8 cellular contexts compared by ENCODE assay signal in the genomic region with DNA sequence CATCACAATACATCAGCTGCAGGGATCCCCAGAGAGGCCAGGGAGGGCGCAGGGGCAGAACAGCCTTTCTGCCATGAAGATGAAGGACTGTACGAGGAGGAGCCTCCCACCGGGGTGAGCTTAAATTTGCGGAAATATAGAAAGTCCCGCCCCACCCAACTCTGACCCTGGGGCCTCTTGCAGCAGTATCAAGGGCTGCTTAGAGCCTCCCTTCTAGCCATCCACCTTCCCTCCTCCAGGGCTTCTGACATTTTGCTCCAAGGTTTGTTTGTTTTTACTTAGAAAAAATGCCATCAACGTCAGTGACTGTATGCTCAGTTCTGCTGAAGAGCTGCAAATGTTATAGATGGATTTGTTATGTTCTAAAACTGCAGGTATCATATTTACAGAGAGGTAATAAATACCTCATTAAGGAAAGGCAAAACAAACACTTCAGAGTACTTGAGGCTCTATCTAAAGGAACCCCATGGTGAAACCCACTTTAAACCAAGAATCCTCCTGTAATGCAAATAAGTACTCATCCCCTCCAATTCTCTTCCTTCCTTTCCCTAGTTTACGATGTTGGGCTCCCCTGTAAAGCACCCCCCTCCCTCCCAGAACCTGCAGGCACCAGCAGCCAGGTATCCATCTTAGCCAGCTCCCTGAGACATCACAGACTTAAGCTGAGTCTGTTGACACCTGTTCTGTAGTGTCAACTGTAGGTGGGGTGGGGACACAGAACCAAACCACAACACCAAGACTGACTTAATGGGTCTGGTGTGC. TPM values are rescaled to one million over a fixed set of nuclear protein-coding genes. Genes with fewer than 3 reads are reported as not detected.
A peak's percentile ranks its signal among the peaks of the same experiment; 100 is the strongest.
DNase-seq lines count a peak whose midpoint lies in the region; ATAC-seq and TF ChIP-seq lines count a peak whose summit lies in the region.

No MANE protein-coding gene starts in this region.

- H3K4me1 ChIP-seq in DND-41 (ENCODE audit: insufficient read depth, low read length) (peaks cover 5% of the 10 kb centered on the region; the same call in 1 of the 2 replicates), OCI-LY1 (ENCODE audit: insufficient read depth, low read length, severe bottlenecking) (peaks cover 76% of the 10 kb centered on the region)

- ATAC-seq in DND-41 (ENCODE audit: insufficient read depth, low read depth), result peak; percentile 74
- peak; percentile 48 for ATAC-seq in GM19467 (IDR thresholded peaks at IDR 0.05; ENCODE audit: unreplicated experiment)
- peak; percentile 54 for ATAC-seq in HG03520 (IDR thresholded peaks at IDR 0.05; ENCODE audit: unreplicated experiment)

- H2AFZ ChIP-seq in DND-41 (ENCODE audit: low read depth, low read length), result no peak overlapping the region
- H2AFZ ChIP-seq in OCI-LY1 (ENCODE audit: low read length), result no peak overlapping the region

- no peak for DNase-seq in DND-41
- peak; percentile 71 for DNase-seq in germinal center (ENCODE audit: low spot score)
- DNase-seq in GF-D8 (lab: John Stamatoyannopoulos, UW), result no peak
- DNase-seq in NCI-H1930 (lab: John Stamatoyannopoulos, UW), result no peak
- DNase-seq in ureter (ENCODE audit: low spot score), result no peak

- H4K20me1 ChIP-seq in DND-41 (ENCODE audit: insufficient read depth, low read length), result 0 out of 2 replicates have a peak, but pooled peaks cover 2% of the 10 kb centered on the region
- H4K20me1 ChIP-seq in OCI-LY1 (ENCODE audit: insufficient read depth, low read length), result no peaks in the 10 kb centered on the region

- H3K9me3 ChIP-seq in DND-41 (ENCODE audit: insufficient read depth, low read length, severe bottlenecking), result no peaks in the 10 kb centered on the region
- H3K9me3 ChIP-seq in OCI-LY1 (ENCODE audit: low read length), result no peaks in the 10 kb centered on the region

- H3K9me2 ChIP-seq in OCI-LY1 (ENCODE audit: low read depth, low read length), result no peaks in the 10 kb centered on the region

- H3K4me2 ChIP-seq in DND-41 (ENCODE audit: insufficient read depth, low read length) (no peak overlapping the region), OCI-LY1 (ENCODE audit: low read length) (peak overlapping the region; percentile 49)

- no peak overlapping the region for H3K9ac ChIP-seq in DND-41 (ENCODE audit: low read depth, low read length)
- H3K9ac ChIP-seq in OCI-LY1 (ENCODE audit: low read length), result peak overlapping the region; percentile 42

- no peak overlapping the region for H3K4me3 ChIP-seq in DND-41 (ENCODE audit: low read depth in 1 of 2, low read length in 2 of 2)
- peak overlapping the region; percentile 36 for H3K4me3 ChIP-seq in OCI-LY1 (ENCODE audit: low read depth, low read length, poor library complexity, severe bottlenecking)

- TF ChIP-seq CTCF in DND-41 (IDR thresholded peaks at IDR 0.05; ENCODE audit: borderline replicate concordance, extremely low read depth, low read length, poor library complexity, severe bottlenecking) (no peak), OCI-LY1 (IDR thresholded peaks at IDR 0.05; ENCODE audit: low read length) (no peak)

- H3K79me2 ChIP-seq in DND-41 (ENCODE audit: insufficient read depth, low read length), result peaks cover 46% of the 10 kb centered on the region
- peaks cover 99% of the 10 kb centered on the region for H3K79me2 ChIP-seq in OCI-LY1 (ENCODE audit: insufficient read depth, low read length)

- no peaks in the 10 kb centered on the region for H3F3A ChIP-seq in OCI-LY1 (ENCODE audit: insufficient read depth, low read length)

- H3K36me3 ChIP-seq in DND-41 (ENCODE audit: insufficient read depth, low read length), result peaks cover 76% of the 10 kb centered on the region
- H3K36me3 ChIP-seq in OCI-LY1 (ENCODE audit: insufficient read depth, low read length), result peaks cover 92% of the 10 kb centered on the region

- no peaks in the 10 kb centered on the region for H3K27me3 ChIP-seq in DND-41 (ENCODE audit: insufficient read depth, low read length, poor library complexity)
- H3K27me3 ChIP-seq in OCI-LY1 (ENCODE audit: insufficient read depth, low read length), result no peaks in the 10 kb centered on the region

- H3K27ac ChIP-seq in DND-41 (ENCODE audit: low read length) (no peak overlapping the region), OCI-LY1 (ENCODE audit: low read depth, low read length, poor library complexity, severe bottlenecking) (peak overlapping the region; percentile 90)

RNA-seq across cellular contexts. Expression of a gene that starts 30.5 kb away (rescaled TPM):
- 24.4 TPM for total RNA-seq in ureter
